In the genomic region with DNA sequence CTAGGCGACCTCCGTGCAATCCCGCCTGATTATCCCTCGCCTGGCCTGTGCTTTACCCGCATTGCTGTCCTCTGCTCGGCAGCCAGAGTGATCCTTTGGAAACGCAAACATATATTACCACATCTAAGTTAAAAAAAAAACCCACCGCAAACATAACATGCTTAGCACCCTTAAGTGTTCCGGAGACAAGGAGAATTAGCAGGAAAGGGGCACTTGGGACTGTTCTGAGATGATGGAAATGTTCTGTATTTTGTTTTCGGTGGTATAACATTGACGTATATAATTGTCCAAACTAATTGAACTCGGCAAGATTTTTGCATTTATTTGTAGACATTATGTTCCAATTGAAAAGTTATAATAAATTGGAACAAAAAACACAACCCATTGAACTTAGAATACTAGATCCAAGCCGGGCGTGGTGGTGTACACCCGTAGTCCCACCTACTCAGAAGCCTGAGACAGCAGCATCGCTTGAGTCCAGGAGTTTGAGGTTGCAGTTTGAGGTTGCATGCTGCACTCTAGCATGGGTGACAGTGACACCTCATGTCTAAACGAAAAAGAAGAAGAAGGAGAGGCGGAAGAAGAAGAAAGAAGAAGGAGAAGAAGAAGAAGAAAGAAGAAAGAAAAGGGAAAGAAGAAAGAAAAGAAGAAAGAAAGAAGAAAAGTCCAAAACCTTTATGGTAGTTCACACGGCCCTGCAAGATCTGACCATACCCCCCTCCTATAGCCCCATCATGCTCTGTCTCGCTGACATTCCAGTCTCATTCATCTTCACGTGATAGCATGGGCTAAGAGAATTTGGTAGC, we compare ENCODE assay signal across 8 cellular contexts. TPM values are rescaled to one million over a fixed set of nuclear protein-coding genes. Genes with fewer than 3 reads are reported as not detected.
DNase-seq lines count a peak whose midpoint lies in the region; ATAC-seq and TF ChIP-seq lines count a peak whose summit lies in the region.

No MANE protein-coding gene starts in this region.

- H3K4me3 ChIP-seq in fibroblast of the aortic adventitia (ENCODE audit: low read depth, low read length) (peak overlapping the region; percentile 65), smooth muscle cell (peak overlapping the region; percentile 77)

- POLR2A ChIA-PET in RWPE1 (lab: Yijun Ruan, JAX; ENCODE audit: low non-redundant PET) = no interaction called here

- H3K36me3 ChIP-seq in smooth muscle cell (ENCODE audit: low read depth) = no peaks in the 10 kb centered on the region

- peak overlapping the region; percentile 97 for H3K4me2 ChIP-seq in smooth muscle cell

- peak overlapping the region; percentile 68 for H2AFZ ChIP-seq in smooth muscle cell (ENCODE audit: low read depth)

- H3K27me3 ChIP-seq in smooth muscle cell (ENCODE audit: low read depth) = no peaks in the 10 kb centered on the region

- H3K4me1 ChIP-seq in smooth muscle cell (ENCODE audit: low read depth) = peaks cover 14% of the 10 kb centered on the region

- TF ChIP-seq CTCF in RWPE1 (conservative IDR thresholded peaks at IDR 0.05; ENCODE audit: low read depth) (no peak), fibroblast of the aortic adventitia (IDR thresholded peaks at IDR 0.05; ENCODE audit: insufficient read depth, low read length) (no peak), smooth muscle cell (IDR thresholded peaks at IDR 0.05; ENCODE audit: borderline replicate concordance, insufficient read depth, poor library complexity, severe bottlenecking) (no peak)

- H4K20me1 ChIP-seq in smooth muscle cell (ENCODE audit: low read depth) = peaks cover 25% of the 10 kb centered on the region

- 42% methylated on average over 21 of the region's 21 CpGs for WGBS in smooth muscle cell (ENCODE audit: low lambda C conversion rate)

- H3K27ac ChIP-seq in RWPE1 (peak overlapping the region; percentile 81), smooth muscle cell (ENCODE audit: low read depth) (peak overlapping the region; percentile 80)

- no peaks in the 10 kb centered on the region for H3K9me3 ChIP-seq in smooth muscle cell (replicated peaks; ENCODE audit: low read depth)

- H3K79me2 ChIP-seq in smooth muscle cell (ENCODE audit: low read depth) = peaks cover 27% of the 10 kb centered on the region

- H3K9ac ChIP-seq in smooth muscle cell (ENCODE audit: low read depth) = peak overlapping the region; percentile 71

- no peak for ATAC-seq in GM21737 (IDR thresholded peaks at IDR 0.05; ENCODE audit: unreplicated experiment)

- DNase-seq in NCI-H748 (lab: John Stamatoyannopoulos, UW; ENCODE audit: unreplicated experiment) (peak; percentile 46), NCI-H748 treated with DMSO at 0.1 percent for 48 hours (lab: John Stamatoyannopoulos, UW) (no peak), RWPE1 (ENCODE audit: low spot score) (no peak), fibroblast of the aortic adventitia (ENCODE audit: low read depth) (no peak), smooth muscle cell (lab: John Stamatoyannopoulos, UW; ENCODE audit: unreplicated experiment) (no peak), NCI-H1105 treated with DMSO at 0.1 percent for 48 hours (lab: John Stamatoyannopoulos, UW) (no peak), anterior cingulate cortex (lab: John Stamatoyannopoulos, UW) (no peak)

- CTCF ChIA-PET in RWPE1 (lab: Yijun Ruan, JAX) = no interaction called here

- peaks cover 4% of the 10 kb centered on the region for H3F3A ChIP-seq in smooth muscle cell (ENCODE audit: low read depth)

RNA-seq across cellular contexts. Expression of gene POLR3H, which starts 0.6 kb away (rescaled TPM):
- 18.7 and 27.7 TPM in 2 replicates for total RNA-seq in fibroblast of the aortic adventitia (ENCODE audit: low replicate concordance)
- 10.9 and 12.1 TPM in 2 replicates for total RNA-seq in smooth muscle cell
- polyA plus RNA-seq in smooth muscle cell = 20.3 and 26.7 TPM in 2 replicates

RNA-seq across cellular contexts. Expression of gene CSDC2, which starts 15.9 kb away (rescaled TPM):
- total RNA-seq in fibroblast of the aortic adventitia (ENCODE audit: low replicate concordance) (3.3 and 3.8 TPM in 2 replicates), smooth muscle cell (2.9 and 3.1 TPM in 2 replicates)
- 5.9 and 9.1 TPM in 2 replicates for polyA plus RNA-seq in smooth muscle cell

RNA-seq across cellular contexts. Expression of gene PMM1, which starts 44.8 kb away (rescaled TPM):
- 29.0 and 37.9 TPM in 2 replicates for total RNA-seq in fibroblast of the aortic adventitia (ENCODE audit: low replicate concordance)
- 19.5 and 24.7 TPM in 2 replicates for total RNA-seq in smooth muscle cell
- 71.9 and 87.3 TPM in 2 replicates for polyA plus RNA-seq in smooth muscle cell
